ENCODE assay signal across 26 cellular contexts in the genomic region with DNA sequence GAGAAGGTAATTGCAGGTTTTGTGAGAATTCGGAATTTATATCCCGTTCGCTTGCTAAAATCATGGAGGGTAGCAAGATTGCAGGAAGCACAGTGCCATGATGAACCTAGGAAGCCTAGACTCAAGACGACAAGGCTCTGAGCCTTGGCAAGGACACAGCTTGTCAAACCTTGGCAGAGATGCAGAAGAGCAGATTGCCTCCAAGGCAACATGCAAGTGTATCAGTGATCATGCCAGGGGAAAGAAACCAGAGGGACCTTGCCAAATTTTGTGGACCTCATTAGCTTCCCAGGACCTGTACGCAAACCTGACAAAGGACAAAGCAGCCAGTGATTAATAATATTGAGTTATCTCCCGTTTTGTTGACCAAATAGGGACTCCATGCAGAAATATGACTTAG.
DNase-seq lines count a peak whose midpoint lies in the region; ATAC-seq and TF ChIP-seq lines count a peak whose summit lies in the region.
"Had no signal": no experiment of that assay in that cellular context is flagged by ENCODE, and none has a peak within 500 bp of the region (broad histone marks: within the 10 kb centered on the region; RNA-seq: fewer than 3 reads in every experiment).

No MANE protein-coding gene starts in this region.

- no peaks in the 10 kb centered on the region for H3K79me2 ChIP-seq in osteoblast (ENCODE audit: insufficient read depth, low read length)

- no peak for ATAC-seq in HG03460 (IDR thresholded peaks at IDR 0.05; ENCODE audit: unreplicated experiment)
- ATAC-seq in effector memory CD8-positive, alpha-beta T cell (replicated peaks), result no peak
- ATAC-seq: activated naive CD4-positive, alpha-beta T cell treated with anti-CD3 and anti-CD28 coated beads, Interleukin-2, amount 50 U/mL, for 72 hours; gastrocnemius medialis; naive thymus-derived CD8-positive, alpha-beta T cell; T-cell had no signal

- no peaks in the 10 kb centered on the region for H4K20me1 ChIP-seq in osteoblast (ENCODE audit: insufficient read depth, low read length)

- TF ChIP-seq CTCF in brain (conservative IDR thresholded peaks at IDR 0.05) (no peak), osteoblast (IDR thresholded peaks at IDR 0.05; ENCODE audit: extremely low read depth, low read depth, low read length) (no peak)

- no peak overlapping the region for H3K4me2 ChIP-seq in osteoblast (ENCODE audit: insufficient read depth, low read length)

- peak overlapping the region in 3 of 5 experiments; percentile 22 to 96 (median 58) for H3K27ac Mint-ChIP-seq in brain
- no peak overlapping the region for H3K27ac Mint-ChIP-seq in activated CD4-positive, alpha-beta memory T cell treated with anti-CD3 and anti-CD28 coated beads, Interleukin-2, amount 10 ng/mL, durations not matched to agents 7 days and 5 days
- H3K27ac Mint-ChIP-seq in effector memory CD8-positive, alpha-beta T cell, result no peak overlapping the region
- H3K27ac Mint-ChIP-seq: activated CD4-positive, alpha-beta memory T cell treated with anti-CD3 and anti-CD28 coated beads for 36 hours; activated naive CD4-positive, alpha-beta T cell treated with anti-CD3 and anti-CD28 coated beads, Interleukin-2, amount 50 U/mL, for 72 hours; mesothelial cell of epicardium; naive thymus-derived CD8-positive, alpha-beta T cell; T-cell had no signal

- CTCF ChIA-PET in activated CD4-positive, alpha-beta memory T cell treated with anti-CD3 and anti-CD28 coated beads, Interleukin-2, amount 10 ng/mL, durations not matched to agents 7 days and 5 days (lab: Charles Lee), result no interaction called here

- peaks cover 0 to 6% (median 3%) of the 10 kb centered on the region in 5 experiments for H3K9me3 Mint-ChIP-seq in brain
- no peaks in the 10 kb centered on the region for H3K9me3 Mint-ChIP-seq in activated CD4-positive, alpha-beta memory T cell treated with anti-CD3 and anti-CD28 coated beads, Interleukin-2, amount 10 ng/mL, durations not matched to agents 7 days and 5 days
- H3K9me3 Mint-ChIP-seq in effector memory CD8-positive, alpha-beta T cell, result no peaks in the 10 kb centered on the region
- H3K9me3 Mint-ChIP-seq: activated CD4-positive, alpha-beta memory T cell treated with anti-CD3 and anti-CD28 coated beads for 36 hours; activated naive CD4-positive, alpha-beta T cell treated with anti-CD3 and anti-CD28 coated beads, Interleukin-2, amount 50 U/mL, for 72 hours; naive thymus-derived CD8-positive, alpha-beta T cell; T-cell had no signal

- no peak overlapping the region for H3K4me3 ChIP-seq in osteoblast (ENCODE audit: insufficient read depth, low read length)
- H3K4me3 ChIP-seq: BLaER1 treated with 17β-estradiol and CSF1 and Interleukin-3, amounts not matched to agents 10 nM and 100 nM; esophagus squamous epithelium; gastrocnemius medialis; SJSA1; transverse colon had no signal

- POLR2A ChIA-PET in activated CD4-positive, alpha-beta memory T cell treated with anti-CD3 and anti-CD28 coated beads, Interleukin-2, amount 10 ng/mL, durations not matched to agents 7 days and 5 days (lab: Charles Lee), result no interaction called here

- H3K27me3 Mint-ChIP-seq in brain, result no peaks in the 10 kb centered on the region
- no peaks in the 10 kb centered on the region for H3K27me3 Mint-ChIP-seq in activated CD4-positive, alpha-beta memory T cell treated with anti-CD3 and anti-CD28 coated beads, Interleukin-2, amount 10 ng/mL, durations not matched to agents 7 days and 5 days
- peaks cover 0 to 2% of the 10 kb centered on the region in 2 donors for H3K27me3 Mint-ChIP-seq in effector memory CD8-positive, alpha-beta T cell
- H3K27me3 Mint-ChIP-seq: activated CD4-positive, alpha-beta memory T cell treated with anti-CD3 and anti-CD28 coated beads for 36 hours had no signal

- H3K27ac ChIP-seq in osteoblast (ENCODE audit: low read depth, low read length), result no peak overlapping the region
- H3K27ac ChIP-seq: BLaER1 treated with 17β-estradiol and CSF1 and Interleukin-3, amounts not matched to agents 10 nM and 100 nM; esophagus squamous epithelium; gastrocnemius medialis; SJSA1; transverse colon had no signal

- H3K36me3 ChIP-seq in osteoblast (ENCODE audit: insufficient read depth, low read length), result no peaks in the 10 kb centered on the region
- H3K36me3 ChIP-seq: BLaER1 treated with 17β-estradiol and CSF1 and Interleukin-3, amounts not matched to agents 10 nM and 100 nM; esophagus squamous epithelium; gastrocnemius medialis; SJSA1; transverse colon had no signal

- H3K9me3 ChIP-seq in osteoblast (ENCODE audit: low read depth, low read length), result no peaks in the 10 kb centered on the region
- H3K9me3 ChIP-seq: Caco-2, esophagus squamous epithelium, gastrocnemius medialis, SJSA1, transverse colon had no signal

- peak; percentile 92 for DNase-seq in DMS 273 (lab: John Stamatoyannopoulos, UW; ENCODE audit: unreplicated experiment)
- DNase-seq in NCI-H1092 (lab: John Stamatoyannopoulos, UW), result peak; percentile 6
- DNase-seq in osteoblast (ENCODE audit: insufficient read length, low spot score, missing footprints), result no peak
- no peak for DNase-seq in activated CD4-positive, alpha-beta memory T cell treated with anti-CD3 and anti-CD28 coated beads, Interleukin-2, amount 10 ng/mL, durations not matched to agents 7 days and 5 days
- DNase-seq in effector memory CD8-positive, alpha-beta T cell, result no peak
- DNase-seq: activated CD4-positive, alpha-beta memory T cell treated with anti-CD3 and anti-CD28 coated beads for 36 hours; activated CD4-positive, CD25-positive, alpha-beta regulatory T cell treated with anti-CD3 and anti-CD28 coated beads, Interleukin-2, amount 50 U/mL, for 72 hours; Caco-2; DMS79 treated with DMSO at 0.1 percent for 48 hours; esophagus squamous epithelium; gastrocnemius medialis; HCEC 1CT; KBM-7; naive thymus-derived CD8-positive, alpha-beta T cell; NCI-H1436 treated with DMSO at 0.1 percent for 48 hours; NCI-H526; occipital lobe; stimulated activated CD4-positive, alpha-beta T cell treated with anti-CD3 and anti-CD28 coated beads, Interleukin-2, amount 100 ng/mL, for 48 hours; T-cell; transverse colon had no signal

- H3K4me1 Mint-ChIP-seq in brain, result no peaks in the 10 kb centered on the region
- H3K4me1 Mint-ChIP-seq in activated CD4-positive, alpha-beta memory T cell treated with anti-CD3 and anti-CD28 coated beads, Interleukin-2, amount 10 ng/mL, durations not matched to agents 7 days and 5 days, result peaks cover 2% of the 10 kb centered on the region
- no peaks in the 10 kb centered on the region for H3K4me1 Mint-ChIP-seq in effector memory CD8-positive, alpha-beta T cell (ENCODE audit: low read depth in 2 of 2)
- H3K4me1 Mint-ChIP-seq: T-cell had no signal

- peak overlapping the region in 2 of 5 experiments; percentile 31 to 52 for H3K4me3 Mint-ChIP-seq in brain
- H3K4me3 Mint-ChIP-seq in activated CD4-positive, alpha-beta memory T cell treated with anti-CD3 and anti-CD28 coated beads, Interleukin-2, amount 10 ng/mL, durations not matched to agents 7 days and 5 days, result no peak overlapping the region
- H3K4me3 Mint-ChIP-seq in effector memory CD8-positive, alpha-beta T cell, result no peak overlapping the region
- H3K4me3 Mint-ChIP-seq: activated CD4-positive, alpha-beta memory T cell treated with anti-CD3 and anti-CD28 coated beads for 36 hours; mesothelial cell of epicardium; naive thymus-derived CD8-positive, alpha-beta T cell; T-cell had no signal

- no peaks in the 10 kb centered on the region for H3K27me3 ChIP-seq in osteoblast (ENCODE audit: insufficient read depth, low read length)
- H3K27me3 ChIP-seq: esophagus squamous epithelium, gastrocnemius medialis, SJSA1, transverse colon had no signal

- no peaks in the 10 kb centered on the region for H3K36me3 Mint-ChIP-seq in brain
- no peaks in the 10 kb centered on the region for H3K36me3 Mint-ChIP-seq in activated CD4-positive, alpha-beta memory T cell treated with anti-CD3 and anti-CD28 coated beads, Interleukin-2, amount 10 ng/mL, durations not matched to agents 7 days and 5 days (ENCODE audit: low read depth)
- H3K36me3 Mint-ChIP-seq in effector memory CD8-positive, alpha-beta T cell (ENCODE audit: insufficient read depth), result no peaks in the 10 kb centered on the region
- H3K36me3 Mint-ChIP-seq: activated CD4-positive, alpha-beta memory T cell treated with anti-CD3 and anti-CD28 coated beads for 36 hours; activated naive CD4-positive, alpha-beta T cell treated with anti-CD3 and anti-CD28 coated beads, Interleukin-2, amount 50 U/mL, for 72 hours; mesothelial cell of epicardium; naive thymus-derived CD8-positive, alpha-beta T cell; T-cell had no signal

- peaks cover 5% of the 10 kb centered on the region for H3K4me1 ChIP-seq in osteoblast (ENCODE audit: insufficient read depth, low read length)
- H3K4me1 ChIP-seq: Caco-2, gastrocnemius medialis, transverse colon had no signal

- peak overlapping the region; percentile 30 for H2AFZ ChIP-seq in osteoblast (ENCODE audit: low read length)

Comparison
In these comparisons a context has a peak if more than half of its experiments do, and no peak if none do; other contexts are left out.
1. DNase-seq: peak in DMS 273 (single experiment) and NCI-H1092 (single experiment); none in osteoblast (single experiment), activated CD4-positive, alpha-beta memory T cell treated with anti-CD3 and anti-CD28 coated beads, Interleukin-2, amount 10 ng/mL, durations not matched to agents 7 days and 5 days (single experiment) and effector memory CD8-positive, alpha-beta T cell (0 of 3).
2. H3K27ac Mint-ChIP-seq: peak in brain (3 of 5); none in activated CD4-positive, alpha-beta memory T cell treated with anti-CD3 and anti-CD28 coated beads, Interleukin-2, amount 10 ng/mL, durations not matched to agents 7 days and 5 days (single experiment) and effector memory CD8-positive, alpha-beta T cell (0 of 2).